Comparison of ENCODE assay signal across 17 cellular contexts in genomic region chr18:74183110-74183509, GRCh38. TPM values are rescaled to one million over a fixed set of nuclear protein-coding genes. Genes with fewer than 3 reads are reported as not detected.
DNase-seq lines count a peak whose midpoint lies in the region; TF ChIP-seq lines count a peak whose summit lies in the region.
"Had no signal": no experiment of that assay in that cellular context is flagged by ENCODE, and none has a peak within 500 bp of the region (broad histone marks: within the 10 kb centered on the region; RNA-seq: fewer than 3 reads in every experiment).

No MANE protein-coding gene starts in this region.

- POLR2A ChIA-PET in activated CD4-positive, alpha-beta memory T cell treated with anti-CD3 and anti-CD28 coated beads, Interleukin-2, amount 10 ng/mL, durations not matched to agents 7 days and 5 days (lab: Charles Lee): no interaction called here

- peaks cover 2% of the 10 kb centered on the region for H3K4me1 Mint-ChIP-seq in endothelial cell (ENCODE audit: unreplicated experiment)
- no peaks in the 10 kb centered on the region for H3K4me1 Mint-ChIP-seq in activated CD4-positive, alpha-beta memory T cell treated with anti-CD3 and anti-CD28 coated beads, Interleukin-2, amount 10 ng/mL, durations not matched to agents 7 days and 5 days
- H3K4me1 Mint-ChIP-seq: CD8-positive, alpha-beta memory T cell had no signal

- H3K4me3 Mint-ChIP-seq in endothelial cell (ENCODE audit: unreplicated experiment): no peak overlapping the region
- no peak overlapping the region for H3K4me3 Mint-ChIP-seq in activated CD4-positive, alpha-beta memory T cell treated with anti-CD3 and anti-CD28 coated beads, Interleukin-2, amount 10 ng/mL, durations not matched to agents 7 days and 5 days
- H3K4me3 Mint-ChIP-seq: activated CD8-positive, alpha-beta T cell treated with anti-CD3 and anti-CD28 coated beads, Interleukin-2, amount 10 ng/mL, durations not matched to agents 7 days and 5 days; CD8-positive, alpha-beta memory T cell; type B pancreatic cell had no signal

- CTCF ChIA-PET in activated CD4-positive, alpha-beta memory T cell treated with anti-CD3 and anti-CD28 coated beads, Interleukin-2, amount 10 ng/mL, durations not matched to agents 7 days and 5 days (lab: Charles Lee): no interaction called here

- H3K36me3 Mint-ChIP-seq in endothelial cell (ENCODE audit: low read depth, unreplicated experiment): no peaks in the 10 kb centered on the region
- H3K36me3 Mint-ChIP-seq in activated CD4-positive, alpha-beta memory T cell treated with anti-CD3 and anti-CD28 coated beads, Interleukin-2, amount 10 ng/mL, durations not matched to agents 7 days and 5 days (ENCODE audit: low read depth): no peaks in the 10 kb centered on the region
- H3K36me3 Mint-ChIP-seq: CD8-positive, alpha-beta memory T cell; type B pancreatic cell had no signal

- no peak overlapping the region for H3K27ac Mint-ChIP-seq in endothelial cell (ENCODE audit: unreplicated experiment)
- no peak overlapping the region for H3K27ac Mint-ChIP-seq in activated CD4-positive, alpha-beta memory T cell treated with anti-CD3 and anti-CD28 coated beads, Interleukin-2, amount 10 ng/mL, durations not matched to agents 7 days and 5 days
- H3K27ac Mint-ChIP-seq: activated CD8-positive, alpha-beta T cell treated with anti-CD3 and anti-CD28 coated beads, Interleukin-2, amount 10 ng/mL, durations not matched to agents 7 days and 5 days; progenitor cell of endocrine pancreas; type B pancreatic cell had no signal

- no peaks in the 10 kb centered on the region for H3K9me3 Mint-ChIP-seq in endothelial cell (ENCODE audit: unreplicated experiment)
- H3K9me3 Mint-ChIP-seq in activated CD4-positive, alpha-beta memory T cell treated with anti-CD3 and anti-CD28 coated beads, Interleukin-2, amount 10 ng/mL, durations not matched to agents 7 days and 5 days: no peaks in the 10 kb centered on the region
- H3K9me3 Mint-ChIP-seq: CD8-positive, alpha-beta memory T cell; type B pancreatic cell had no signal

- no peak for TF ChIP-seq CTCF in endothelial cell (IDR thresholded peaks at IDR 0.05; ENCODE audit: unreplicated experiment)

- peaks cover 5% of the 10 kb centered on the region for H3K27me3 Mint-ChIP-seq in endothelial cell (ENCODE audit: unreplicated experiment)
- peaks cover 24% of the 10 kb centered on the region for H3K27me3 Mint-ChIP-seq in activated CD4-positive, alpha-beta memory T cell treated with anti-CD3 and anti-CD28 coated beads, Interleukin-2, amount 10 ng/mL, durations not matched to agents 7 days and 5 days

- peak; percentile 9 for DNase-seq in NCI-H1436 (lab: John Stamatoyannopoulos, UW)
- DNase-seq in NCI-H1436 treated with DMSO at 0.1 percent for 48 hours (lab: John Stamatoyannopoulos, UW): no peak
- DNase-seq in NCI-H2107 treated with DMSO at 0.1 percent for 48 hours (lab: John Stamatoyannopoulos, UW; ENCODE audit: unreplicated experiment): peak; percentile 96
- DNase-seq in NCI-H774 (lab: John Stamatoyannopoulos, UW): peak; percentile 22
- DNase-seq in left kidney (ENCODE audit: low read depth, low spot score): peak; percentile 69
- DNase-seq in endothelial cell (ENCODE audit: low spot score): no peak
- no peak for DNase-seq in amygdala (lab: John Stamatoyannopoulos, UW)
- no peak for DNase-seq in activated CD4-positive, alpha-beta memory T cell treated with anti-CD3 and anti-CD28 coated beads, Interleukin-2, amount 10 ng/mL, durations not matched to agents 7 days and 5 days
- DNase-seq: activated CD8-positive, alpha-beta T cell treated with anti-CD3 and anti-CD28 coated beads, Interleukin-2, amount 10 ng/mL, durations not matched to agents 7 days and 5 days; activated gamma-delta T cell treated with Interleukin-2 at 50 U/mL for 16 hours; activated T-cell treated with anti-CD3 and anti-CD28 coated beads, Interleukin-2, amount 50 U/mL, for 1 hour; CD8-positive, alpha-beta memory T cell; colonic mucosa; esophagus squamous epithelium; RPMI8226 had no signal

RNA-seq across cellular contexts. Expression of gene TIMM21, which starts 34.8 kb away (rescaled TPM):
- total RNA-seq in endothelial cell (ENCODE audit: unreplicated experiment): 22.2 TPM
- total RNA-seq in activated CD4-positive, alpha-beta memory T cell treated with anti-CD3 and anti-CD28 coated beads, Interleukin-2, amount 10 ng/mL, durations not matched to agents 7 days and 5 days: 10 to 100 TPM; 18.4 to 18.7 TPM

RNA-seq across cellular contexts. Expression of gene FBXO15, which starts 35.5 kb away (rescaled TPM):
- total RNA-seq in endothelial cell (ENCODE audit: unreplicated experiment): 5.4 TPM
- 1 to 10 TPM in 1 of 2 experiments, under 1 TPM in 1; 0.60 to 1.1 TPM for total RNA-seq in activated CD4-positive, alpha-beta memory T cell treated with anti-CD3 and anti-CD28 coated beads, Interleukin-2, amount 10 ng/mL, durations not matched to agents 7 days and 5 days
- total RNA-seq: colonic mucosa had no signal

Comparison
In these comparisons a context has a peak if more than half of its experiments do, and no peak if none do; other contexts are left out.
1. DNase-seq: peak in NCI-H1436 (single experiment), NCI-H2107 treated with DMSO at 0.1 percent for 48 hours (single experiment), NCI-H774 (single experiment) and left kidney (single experiment); none in NCI-H1436 treated with DMSO at 0.1 percent for 48 hours (single experiment), endothelial cell (single experiment), amygdala (0 of 56) and activated CD4-positive, alpha-beta memory T cell treated with anti-CD3 and anti-CD28 coated beads, Interleukin-2, amount 10 ng/mL, durations not matched to agents 7 days and 5 days (single experiment).